ENCODE assay signal across 16 cellular contexts in genomic region chr10:104417629-104418292, GRCh38.
DNase-seq lines count a peak whose midpoint lies in the region.
"Had no signal": no experiment of that assay in that cellular context is flagged by ENCODE, and none has a peak within 500 bp of the region (broad histone marks: within the 10 kb centered on the region; RNA-seq: fewer than 3 reads in every experiment).

No MANE protein-coding gene starts in this region.

- no peak overlapping the region for H3K4me3 ChIP-seq in skeletal muscle cell (ENCODE audit: low read depth, low read length)
- H3K4me3 ChIP-seq: heart right ventricle, MG63, pancreas had no signal

- peak; percentile 16 for DNase-seq in KG1 (lab: John Stamatoyannopoulos, UW)
- peak; percentile 60 for DNase-seq in OCI-M1 (lab: John Stamatoyannopoulos, UW)
- DNase-seq in globus pallidus (ENCODE audit: low spot score): peak; percentile 3
- peak; percentile 21 for DNase-seq in skeletal muscle cell (ENCODE audit: low read depth)
- DNase-seq in foreskin melanocyte: no peak
- DNase-seq in occipital lobe (lab: John Stamatoyannopoulos, UW): no peak
- DNase-seq in stimulated activated CD8-positive, alpha-beta memory T cell treated with anti-CD3 and anti-CD28 coated beads, Interleukin-4, amount 100 ng/mL, for 48 hours: no peak
- DNase-seq: activated CD4-positive, alpha-beta T cell treated with anti-CD3 and anti-CD28 coated beads, Interleukin-2, amount 50 U/mL, for 1 hour; BE2C; GDM1; heart right ventricle; MG63; NCI-H2029 treated with DMSO at 0.1 percent for 48 hours; NCI-H510A; pancreas; small intestine had no signal

Comparison
In these comparisons a context has a peak if more than half of its experiments do, and no peak if none do; other contexts are left out.
1. DNase-seq: peak in KG1 (single experiment), OCI-M1 (single experiment), globus pallidus (single experiment) and skeletal muscle cell (single experiment); none in foreskin melanocyte (single experiment), occipital lobe (single experiment) and stimulated activated CD8-positive, alpha-beta memory T cell treated with anti-CD3 and anti-CD28 coated beads, Interleukin-4, amount 100 ng/mL, for 48 hours (single experiment).